Comparison of ENCODE assay signal across 23 cellular contexts in genomic region chr7:50621932-50622587, GRCh38. TPM values are rescaled to one million over a fixed set of nuclear protein-coding genes. Genes with fewer than 3 reads are reported as not detected.
DNase-seq lines count a peak whose midpoint lies in the region; ATAC-seq and TF ChIP-seq lines count a peak whose summit lies in the region.
"Had no signal": no experiment of that assay in that cellular context is flagged by ENCODE, and none has a peak within 500 bp of the region (broad histone marks: within the 10 kb centered on the region; RNA-seq: fewer than 3 reads in every experiment).

No MANE protein-coding gene starts in this region.

- ATAC-seq in thoracic aorta (ENCODE audit: insufficient number of reproducible peaks, low FRiP score, low read depth) = peak; percentile 48

- WGBS in esophagus muscularis mucosa = 89% methylated on average over 14 of the region's 14 CpGs

- no peaks in the 10 kb centered on the region for H3K36me3 Mint-ChIP-seq in activated CD4-positive, alpha-beta T cell treated with anti-CD3 and anti-CD28 coated beads, Interleukin-2, amount 10 ng/mL, durations not matched to agents 7 days and 5 days (ENCODE audit: low read depth)
- peaks cover 22% of the 10 kb centered on the region for H3K36me3 Mint-ChIP-seq in Caco-2 (ENCODE audit: insufficient read depth, unreplicated experiment)
- H3K36me3 Mint-ChIP-seq: CD8-positive, alpha-beta memory T cell had no signal

- H3K4me1 ChIP-seq in esophagus muscularis mucosa (peaks cover 0 to 18% (median 12%) of the 10 kb centered on the region in 4 donors), right atrium auricular region (peaks cover 0 to 41% of the 10 kb centered on the region in 2 donors), thoracic aorta (ENCODE audit: control insufficient read depth in 1 of 2, low read depth in 2 of 2) (peaks cover 21 to 27% of the 10 kb centered on the region in 2 donors), Caco-2 (no peaks in the 10 kb centered on the region)
- H3K4me1 ChIP-seq: SJSA1 had no signal

- TF ChIP-seq CTCF in esophagus muscularis mucosa (IDR thresholded peaks at IDR 0.05) (no peak), right atrium auricular region (IDR thresholded peaks at IDR 0.05) (no peak), thoracic aorta (IDR thresholded peaks at IDR 0.05) (no peak), Caco-2 (IDR thresholded peaks at IDR 0.05; ENCODE audit: insufficient read depth in 1 of 2, low read depth in 1 of 2, low read length in 1 of 2, severe bottlenecking in 1 of 2, unreplicated experiment in 1 of 2) (no peak)

- TF ChIP-seq POLR2A in esophagus muscularis mucosa (IDR thresholded peaks at IDR 0.05; ENCODE audit: low read depth) = no peak

- CTCF ChIA-PET in activated CD4-positive, alpha-beta T cell treated with anti-CD3 and anti-CD28 coated beads, Interleukin-2, amount 10 ng/mL, durations not matched to agents 7 days and 5 days (lab: Charles Lee) = interaction anchor here (0.8 to 2.5 kb wide), 3 partner anchors 10 to 28 kb away, joined by 3 to 9 read pairs (median 3); no protein-coding TSS in a partner anchor
- CTCF ChIA-PET in Caco-2 (lab: Charles Lee) = no interaction called here

- H3K4me1 Mint-ChIP-seq in activated CD4-positive, alpha-beta T cell treated with anti-CD3 and anti-CD28 coated beads, Interleukin-2, amount 10 ng/mL, durations not matched to agents 7 days and 5 days = no peaks in the 10 kb centered on the region
- peaks cover 13% of the 10 kb centered on the region for H3K4me1 Mint-ChIP-seq in Caco-2 (ENCODE audit: low read depth, unreplicated experiment)
- H3K4me1 Mint-ChIP-seq: CD8-positive, alpha-beta memory T cell had no signal

- H3K27me3 ChIP-seq in esophagus muscularis mucosa (no peaks in the 10 kb centered on the region), right atrium auricular region (no peaks in the 10 kb centered on the region), thoracic aorta (replicated peaks; ENCODE audit: insufficient read depth) (no peaks in the 10 kb centered on the region), Caco-2 (replicated peaks; ENCODE audit: control insufficient read depth, insufficient read depth, low read length) (no peaks in the 10 kb centered on the region)
- H3K27me3 ChIP-seq: BLaER1 treated with 17β-estradiol and CSF1 and Interleukin-3, amounts not matched to agents 10 nM and 100 nM; MG63; SJSA1 had no signal

- H3K4me3 ChIP-seq in esophagus muscularis mucosa (no peak overlapping the region), right atrium auricular region (no peak overlapping the region), thoracic aorta (no peak overlapping the region), Caco-2 (ENCODE audit: low read depth, low read length) (no peak overlapping the region)
- H3K4me3 ChIP-seq: BLaER1 treated with 17β-estradiol and CSF1 and Interleukin-3, amounts not matched to agents 10 nM and 100 nM; MG63; SJSA1 had no signal

- H3K4me3 Mint-ChIP-seq in activated CD4-positive, alpha-beta T cell treated with anti-CD3 and anti-CD28 coated beads, Interleukin-2, amount 10 ng/mL, durations not matched to agents 7 days and 5 days = no peak overlapping the region
- no peak overlapping the region for H3K4me3 Mint-ChIP-seq in Caco-2 (ENCODE audit: unreplicated experiment)
- H3K4me3 Mint-ChIP-seq: CD8-positive, alpha-beta memory T cell had no signal

- no peak overlapping the region for H3K27ac ChIP-seq in esophagus muscularis mucosa (replicated peaks in 1 of 4)
- H3K27ac ChIP-seq in right atrium auricular region = peak overlapping the region; percentile 76 to 85
- peak overlapping the region; percentile 7 to 18 for H3K27ac ChIP-seq in thoracic aorta
- H3K27ac ChIP-seq: BLaER1 treated with 17β-estradiol and CSF1 and Interleukin-3, amounts not matched to agents 10 nM and 100 nM; SJSA1 had no signal

- intact Hi-C loops in esophagus muscularis mucosa (cut with DNase I) (no loop called here), Caco-2 (cut with micrococcal nuclease; ENCODE audit: unreplicated experiment) (no loop called here)

- H3K27ac Mint-ChIP-seq in activated CD4-positive, alpha-beta T cell treated with anti-CD3 and anti-CD28 coated beads, Interleukin-2, amount 10 ng/mL, durations not matched to agents 7 days and 5 days = no peak overlapping the region
- no peak overlapping the region for H3K27ac Mint-ChIP-seq in Caco-2 (ENCODE audit: unreplicated experiment)
- H3K27ac Mint-ChIP-seq: CD8-positive, alpha-beta memory T cell had no signal

- H3K36me3 ChIP-seq in esophagus muscularis mucosa (peaks cover 4 to 41% (median 19%) of the 10 kb centered on the region in 4 donors), right atrium auricular region (no peaks in the 10 kb centered on the region), thoracic aorta (no peaks in the 10 kb centered on the region), Caco-2 (ENCODE audit: control insufficient read depth, insufficient read depth, low read length) (peaks cover 4% of the 10 kb centered on the region)
- H3K36me3 ChIP-seq: SJSA1 had no signal

- H3K9me3 ChIP-seq in esophagus muscularis mucosa = no peaks in the 10 kb centered on the region
- H3K9me3 ChIP-seq in right atrium auricular region = no peaks in the 10 kb centered on the region
- H3K9me3 ChIP-seq in thoracic aorta = no peaks in the 10 kb centered on the region
- no peaks in the 10 kb centered on the region for H3K9me3 ChIP-seq in Caco-2
- H3K9me3 ChIP-seq: BLaER1 treated with 17β-estradiol and CSF1 and Interleukin-3, amounts not matched to agents 10 nM and 100 nM; MG63; SJSA1 had no signal

- POLR2A ChIA-PET in activated CD4-positive, alpha-beta T cell treated with anti-CD3 and anti-CD28 coated beads, Interleukin-2, amount 10 ng/mL, durations not matched to agents 7 days and 5 days (lab: Charles Lee) = no interaction called here
- POLR2A ChIA-PET in Caco-2 (lab: Charles Lee) = no interaction called here

- H3K9me3 Mint-ChIP-seq in activated CD4-positive, alpha-beta T cell treated with anti-CD3 and anti-CD28 coated beads, Interleukin-2, amount 10 ng/mL, durations not matched to agents 7 days and 5 days = no peaks in the 10 kb centered on the region
- no peaks in the 10 kb centered on the region for H3K9me3 Mint-ChIP-seq in Caco-2 (ENCODE audit: unreplicated experiment)
- H3K9me3 Mint-ChIP-seq: CD8-positive, alpha-beta memory T cell had no signal

- DNase-seq in activated CD4-positive, alpha-beta T cell treated with anti-CD3 and anti-CD28 coated beads, Interleukin-2, amount 10 ng/mL, durations not matched to agents 7 days and 5 days = peak; percentile 2
- no peak for DNase-seq in activated CD4-positive, alpha-beta T cell treated with anti-CD3 and anti-CD28 coated beads for 1 hour
- DNase-seq in esophagus muscularis mucosa (ENCODE audit: extremely low spot score) (peak; percentile 70), right atrium auricular region (ENCODE audit: low spot score) (no peak), thoracic aorta (ENCODE audit: low spot score) (no peak), Caco-2 (no peak), DMS 273 treated with DMSO at 0.1 percent for 48 hours (lab: John Stamatoyannopoulos, UW) (no peak), HUDEP-2 (lab: John Stamatoyannopoulos, UW; ENCODE audit: unreplicated experiment in 76 of 76) (no peak)
- DNase-seq: 8988T; CD8-positive, alpha-beta memory T cell; GF-D8; Karpas-422; MG63; NCI-H1092; NCI-H1694; NCI-H345; NCI-H526; NK-92 treated with Interleukin-12 subunit alpha and Interleukin-12 subunit beta, amount 100 ng/mL, for 24 hours had no signal

- peaks cover 11% of the 10 kb centered on the region for H3K27me3 Mint-ChIP-seq in activated CD4-positive, alpha-beta T cell treated with anti-CD3 and anti-CD28 coated beads, Interleukin-2, amount 10 ng/mL, durations not matched to agents 7 days and 5 days
- H3K27me3 Mint-ChIP-seq in Caco-2 (ENCODE audit: insufficient read depth, unreplicated experiment) = no peaks in the 10 kb centered on the region

- TF ChIP-seq EP300 in esophagus muscularis mucosa (IDR thresholded peaks at IDR 0.05) = no peak

- BruUV-seq in Caco-2 (replicated peaks; lab: Mats Ljungman, UMichigan) = no TSS peak

RNA-seq across cellular contexts. Expression of gene DDC, which starts 56.9 kb away (rescaled TPM):
- total RNA-seq in activated CD4-positive, alpha-beta T cell treated with anti-CD3 and anti-CD28 coated beads, Interleukin-2, amount 10 ng/mL, durations not matched to agents 7 days and 5 days = not detected
- not detected for total RNA-seq in esophagus muscularis mucosa
- not detected for total RNA-seq in right atrium auricular region
- total RNA-seq in thoracic aorta = under 1 TPM in 1 of 2 donors, not detected in 1; 0.85 TPM
- total RNA-seq in Caco-2 (2022) = 75.9 and 87.0 TPM in 2 replicates
- total RNA-seq: CD8-positive, alpha-beta memory T cell; H1; OCI-LY7; RPMI7951; SJSA1 had no signal

Comparison
In these comparisons a context has a peak if more than half of its experiments do, and no peak if none do; other contexts are left out.
1. DNase-seq: peak in activated CD4-positive, alpha-beta T cell treated with anti-CD3 and anti-CD28 coated beads, Interleukin-2, amount 10 ng/mL, durations not matched to agents 7 days and 5 days (single experiment) and esophagus muscularis mucosa (single experiment); none in activated CD4-positive, alpha-beta T cell treated with anti-CD3 and anti-CD28 coated beads for 1 hour (single experiment), right atrium auricular region (single experiment), thoracic aorta (single experiment), Caco-2 (0 of 2), DMS 273 treated with DMSO at 0.1 percent for 48 hours (single experiment) and HUDEP-2 (0 of 76).
2. H3K27ac ChIP-seq: peak in right atrium auricular region (2 of 2) and thoracic aorta (2 of 2); none in esophagus muscularis mucosa (0 of 4).
3. RNA of gene DDC, which starts 56.9 kb away (total RNA-seq): 75.9 to 87.0 TPM in Caco-2; 0.85 TPM in thoracic aorta, not detected in activated CD4-positive, alpha-beta T cell treated with anti-CD3 and anti-CD28 coated beads, Interleukin-2, amount 10 ng/mL, durations not matched to agents 7 days and 5 days, not detected in esophagus muscularis mucosa and not detected in right atrium auricular region; every median in the first group is over 10 times any median in the second.